8 cellular contexts compared by ENCODE assay signal in genomic region chr13:38350114-38350617, GRCh38. TPM values are rescaled to one million over a fixed set of nuclear protein-coding genes. Genes with fewer than 3 reads are reported as not detected.
DNase-seq lines count a peak whose midpoint lies in the region; ATAC-seq and TF ChIP-seq lines count a peak whose summit lies in the region.

No MANE protein-coding gene starts in this region.

- peaks cover 0 to 51% (median 18%) of the 10 kb centered on the region in 4 donors for H3K4me1 ChIP-seq in tibial nerve

- peak overlapping the region; percentile 73 to 85 for H3K4me3 ChIP-seq in foreskin fibroblast (ENCODE audit: low read depth in 1 of 2, low read length in 2 of 2)
- peak overlapping the region; percentile 53 to 92 (median 70) for H3K4me3 ChIP-seq in tibial nerve

- TF ChIP-seq CTCF in foreskin fibroblast (IDR thresholded peaks at IDR 0.05; ENCODE audit: low read depth, low read length) = no peak
- TF ChIP-seq CTCF in tibial nerve (IDR thresholded peaks at IDR 0.05) = no peak

- TF ChIP-seq EP300 in tibial nerve (IDR thresholded peaks at IDR 0.05) = no peak

- 1 to 2% methylated on average over 19 of the region's 19 CpGs for WGBS in tibial nerve, 2 donors

- peak overlapping the region; percentile 70 to 96 (median 86) for H3K27ac ChIP-seq in tibial nerve

- TF ChIP-seq POLR2A in tibial nerve (IDR thresholded peaks at IDR 0.05) = no peak

- DNase-seq in NOMO-1 (lab: John Stamatoyannopoulos, UW; ENCODE audit: unreplicated experiment in 2 of 2) (peak; percentile 31 to 36), NOMO-1 treated with dmso at 0.1 percent for 144 hours (lab: John Stamatoyannopoulos, UW; ENCODE audit: unreplicated experiment) (no peak), NCI-H774 (lab: John Stamatoyannopoulos, UW) (peak; percentile 7), foreskin fibroblast (peak; percentile 22 to 64), occipital lobe (lab: John Stamatoyannopoulos, UW) (peak; percentile 35), tibial nerve (ENCODE audit: low spot score in 2 of 2) (peak; percentile 21 to 59)
- peak; percentile 15 to 22 for DNase-seq in activated T-helper 1 cell treated with anti-CD3 and anti-CD28 coated beads, Interleukin-2, amount 50 U/mL, for 16 hours (ENCODE audit: low read depth in 1 of 2, low spot score in 1 of 2)

- peaks cover 0 to 13% (median 0%) of the 10 kb centered on the region in 3 donors for H3K36me3 ChIP-seq in tibial nerve

- ATAC-seq in HG02970 (IDR thresholded peaks at IDR 0.05; ENCODE audit: low FRiP score, unreplicated experiment) = peak; percentile 31

- no peaks in the 10 kb centered on the region for H3K9me3 ChIP-seq in tibial nerve

- no peaks in the 10 kb centered on the region for H3K27me3 ChIP-seq in tibial nerve

RNA-seq across cellular contexts. Expression of gene UFM1, which starts 0.5 kb away (rescaled TPM):
- 247 TPM for total RNA-seq in occipital lobe
- total RNA-seq in tibial nerve = 10 to 100 TPM; 37.5 to 47.7 (median 45.9) TPM
